8 cellular contexts compared by ENCODE assay signal in the genomic region with DNA sequence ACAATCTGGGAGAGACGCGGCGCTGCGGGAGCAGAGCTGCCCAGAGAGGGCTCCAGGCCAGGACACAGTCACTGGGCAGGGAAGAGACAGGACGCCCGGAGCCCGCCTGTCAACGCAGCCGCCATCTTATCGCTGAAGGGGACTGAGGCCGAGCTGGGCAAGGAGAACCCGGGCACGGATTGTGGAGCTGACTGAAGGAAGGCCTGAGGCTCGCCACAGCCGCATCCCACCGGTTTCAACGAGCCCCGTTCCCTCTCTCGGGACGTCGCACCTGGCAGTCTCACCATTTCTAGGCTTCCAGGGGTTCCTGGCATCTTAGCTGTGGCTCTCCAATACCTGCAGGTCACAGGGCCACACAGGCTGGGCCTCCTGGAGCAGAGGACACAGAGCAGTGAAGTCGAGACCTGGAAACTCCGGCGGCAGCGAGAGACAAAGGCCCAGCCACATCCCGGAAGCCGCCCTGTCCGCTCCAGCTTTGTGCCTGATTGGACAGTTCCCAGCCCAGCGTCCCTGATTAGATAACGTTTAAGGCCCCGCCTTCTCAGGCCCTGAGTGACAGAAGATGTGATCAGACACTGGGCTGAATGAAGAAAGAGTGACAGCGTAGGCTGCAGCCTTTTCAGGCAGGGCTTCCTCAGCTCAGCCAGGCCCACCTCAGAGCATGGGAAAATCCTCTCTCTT. TPM values are rescaled to one million over a fixed set of nuclear protein-coding genes. Genes with fewer than 3 reads are reported as not detected.
DNase-seq lines count a peak whose midpoint lies in the region; ATAC-seq and TF ChIP-seq lines count a peak whose summit lies in the region.

A gene (minus strand): TSS at position 431 of the 681 bp plus-strand sequence. CDS start 117 bp downstream, at position 314.

- peaks cover 0 to 34% (median 10%) of the 10 kb centered on the region in 4 donors for H3K4me1 ChIP-seq in Peyer's patch

- H3K36me3 Mint-ChIP-seq in Calu3 (ENCODE audit: insufficient read depth, unreplicated experiment) (peaks cover 30% of the 10 kb centered on the region), naive B cell (peaks cover 3 to 8% of the 10 kb centered on the region in 2 donors)
- peaks cover 31% of the 10 kb centered on the region for H3K36me3 Mint-ChIP-seq in activated T-helper 1 cell treated with anti-CD3 and anti-CD28 coated beads, Interleukin-12 subunit alpha, Interleukin-12 subunit beta, Interleukin-2, Interleukin-4 antibody, amounts not matched to agents 30 ng/mL and 10 ng/mL and 1 ng/mL, durations not matched to agents 14 hours and 24 hours and 36 hours (ENCODE audit: low read depth)
- H3K36me3 Mint-ChIP-seq in stimulated activated memory B cell treated with anti-CD40 and anti-IgM and Interleukin-4, amounts not matched to agents 10 μg/mL and 1 μg/mL and 100 μg/mL, for 72 hours = peaks cover 11% of the 10 kb centered on the region

- CTCF ChIA-PET in Calu3 (lab: Charles Lee) = interaction anchor here (1.1 kb wide), 1 partner anchor 12 kb away, joined by 3 read pairs; no protein-coding TSS in a partner anchor

- intact Hi-C loops in Calu3 (cut with micrococcal nuclease; ENCODE audit: unreplicated experiment) = no loop called here
- intact Hi-C loops in activated T-helper 1 cell treated with anti-CD3 and anti-CD28 coated beads, Interleukin-12 subunit alpha, Interleukin-12 subunit beta, Interleukin-2, Interleukin-4 antibody, amounts not matched to agents 30 ng/mL and 10 ng/mL and 1 ng/mL, durations not matched to agents 14 hours and 24 hours and 36 hours (cut with micrococcal nuclease) = loop anchor here (1.0 to 10.0 kb wide), 9 partner anchors 121 to 1628 kb away; a partner anchor contains a TSS

- TF ChIP-seq CTCF in Calu3 (IDR thresholded peaks at IDR 0.05; ENCODE audit: unreplicated experiment) (no peak), Peyer's patch (IDR thresholded peaks at IDR 0.05) (no peak)

- H3K27ac Mint-ChIP-seq in Calu3 (ENCODE audit: unreplicated experiment) (peak within 1 kb of the TSS; percentile 83), naive B cell (peak within 1 kb of the TSS; percentile 97 to 99 (median 99))
- H3K27ac Mint-ChIP-seq in activated T-helper 1 cell treated with anti-CD3 and anti-CD28 coated beads, Interleukin-12 subunit alpha, Interleukin-12 subunit beta, Interleukin-2, Interleukin-4 antibody, amounts not matched to agents 30 ng/mL and 10 ng/mL and 1 ng/mL, durations not matched to agents 14 hours and 24 hours and 36 hours = peak within 1 kb of the TSS; percentile 96
- H3K27ac Mint-ChIP-seq in stimulated activated memory B cell treated with anti-CD40 and anti-IgM and Interleukin-4, amounts not matched to agents 10 μg/mL and 1 μg/mL and 100 μg/mL, for 72 hours = peak within 1 kb of the TSS; percentile 94

- H3K4me3 Mint-ChIP-seq in Calu3 (ENCODE audit: low read depth, unreplicated experiment) (peak within 1 kb of the TSS; percentile 80), naive B cell (peak within 1 kb of the TSS; percentile 96 to 100 (median 99))
- peak within 1 kb of the TSS; percentile 97 for H3K4me3 Mint-ChIP-seq in activated T-helper 1 cell treated with anti-CD3 and anti-CD28 coated beads, Interleukin-12 subunit alpha, Interleukin-12 subunit beta, Interleukin-2, Interleukin-4 antibody, amounts not matched to agents 30 ng/mL and 10 ng/mL and 1 ng/mL, durations not matched to agents 14 hours and 24 hours and 36 hours
- H3K4me3 Mint-ChIP-seq in stimulated activated memory B cell treated with anti-CD40 and anti-IgM and Interleukin-4, amounts not matched to agents 10 μg/mL and 1 μg/mL and 100 μg/mL, for 72 hours = peak within 1 kb of the TSS; percentile 97

- no peaks in the 10 kb centered on the region for H3K27me3 ChIP-seq in Peyer's patch

- peak; percentile 98 for ATAC-seq in GM21381 (IDR thresholded peaks at IDR 0.05; ENCODE audit: unreplicated experiment)
- ATAC-seq in naive B cell (ENCODE audit: low read depth in 2 of 2) = peak; percentile 93 to 95
- peak; percentile 99 for ATAC-seq in stimulated activated memory B cell treated with anti-CD40 and anti-IgM and Interleukin-4, amounts not matched to agents 10 μg/mL and 1 μg/mL and 100 μg/mL, for 72 hours

- peaks cover 0 to 4% (median 0%) of the 10 kb centered on the region in 3 donors for H3K36me3 ChIP-seq in Peyer's patch

- DNase-seq in Calu3 = peak; percentile 83
- peak in 66 of 76 experiments; percentile 2 to 90 (median 68) for DNase-seq in HUDEP-2 (lab: John Stamatoyannopoulos, UW; ENCODE audit: unreplicated experiment in 76 of 76)
- DNase-seq in Peyer's patch = peak; percentile 95 to 99 (median 97)
- DNase-seq in activated T-helper 1 cell treated with anti-CD3 and anti-CD28 coated beads, Interleukin-12 subunit alpha, Interleukin-12 subunit beta, Interleukin-2, Interleukin-4 antibody, amounts not matched to agents 30 ng/mL and 10 ng/mL and 1 ng/mL, durations not matched to agents 14 hours and 24 hours and 36 hours (ENCODE audit: low spot score) = peak; percentile 88
- peak; percentile 96 for DNase-seq in fibroblast of gingiva (ENCODE audit: low read depth)
- DNase-seq in naive B cell = peak; percentile 90

- H3K27ac ChIP-seq in Peyer's patch = peak within 1 kb of the TSS; percentile 88 to 98 (median 94)

- H3K4me1 Mint-ChIP-seq in Calu3 (ENCODE audit: low read depth, unreplicated experiment) = no peaks in the 10 kb centered on the region
- peaks cover 9% of the 10 kb centered on the region for H3K4me1 Mint-ChIP-seq in activated T-helper 1 cell treated with anti-CD3 and anti-CD28 coated beads, Interleukin-12 subunit alpha, Interleukin-12 subunit beta, Interleukin-2, Interleukin-4 antibody, amounts not matched to agents 30 ng/mL and 10 ng/mL and 1 ng/mL, durations not matched to agents 14 hours and 24 hours and 36 hours (ENCODE audit: low read depth)
- H3K4me1 Mint-ChIP-seq in naive B cell = peaks cover 16 to 55% (median 29%) of the 10 kb centered on the region in 3 donors
- H3K4me1 Mint-ChIP-seq in stimulated activated memory B cell treated with anti-CD40 and anti-IgM and Interleukin-4, amounts not matched to agents 10 μg/mL and 1 μg/mL and 100 μg/mL, for 72 hours = peaks cover 31% of the 10 kb centered on the region

- no peaks in the 10 kb centered on the region for H3K27me3 Mint-ChIP-seq in Calu3 (ENCODE audit: unreplicated experiment)
- no peaks in the 10 kb centered on the region for H3K27me3 Mint-ChIP-seq in activated T-helper 1 cell treated with anti-CD3 and anti-CD28 coated beads, Interleukin-12 subunit alpha, Interleukin-12 subunit beta, Interleukin-2, Interleukin-4 antibody, amounts not matched to agents 30 ng/mL and 10 ng/mL and 1 ng/mL, durations not matched to agents 14 hours and 24 hours and 36 hours (ENCODE audit: insufficient read depth)
- no peaks in the 10 kb centered on the region for H3K27me3 Mint-ChIP-seq in naive B cell
- no peaks in the 10 kb centered on the region for H3K27me3 Mint-ChIP-seq in stimulated activated memory B cell treated with anti-CD40 and anti-IgM and Interleukin-4, amounts not matched to agents 10 μg/mL and 1 μg/mL and 100 μg/mL, for 72 hours

- TF ChIP-seq POLR2A in Peyer's patch (IDR thresholded peaks at IDR 0.05) = peak; percentile 95 to 97

- H3K4me3 ChIP-seq in Peyer's patch = peak within 1 kb of the TSS; percentile 67 to 90 (median 72)

- BruUV-seq in Calu3 (replicated peaks; lab: Mats Ljungman, UMichigan) = TSS peak; percentile 34

- H3K9me3 Mint-ChIP-seq in Calu3 (ENCODE audit: low read depth, unreplicated experiment) (peaks cover 7% of the 10 kb centered on the region), naive B cell (peaks cover 0 to 4% (median 0%) of the 10 kb centered on the region in 7 donors)
- peaks cover 41% of the 10 kb centered on the region for H3K9me3 Mint-ChIP-seq in activated T-helper 1 cell treated with anti-CD3 and anti-CD28 coated beads, Interleukin-12 subunit alpha, Interleukin-12 subunit beta, Interleukin-2, Interleukin-4 antibody, amounts not matched to agents 30 ng/mL and 10 ng/mL and 1 ng/mL, durations not matched to agents 14 hours and 24 hours and 36 hours
- H3K9me3 Mint-ChIP-seq in stimulated activated memory B cell treated with anti-CD40 and anti-IgM and Interleukin-4, amounts not matched to agents 10 μg/mL and 1 μg/mL and 100 μg/mL, for 72 hours = no peaks in the 10 kb centered on the region

- H3K9me3 ChIP-seq in Peyer's patch = no peaks in the 10 kb centered on the region

RNA-seq across cellular contexts. Expression of the gene that starts here (rescaled TPM):
- total RNA-seq in Calu3 (2022) (18.4 and 19.0 TPM in 2 replicates), Peyer's patch (100 to 1,000 TPM; 171 to 214 (median 193) TPM)
- 20.5 and 22.4 TPM in 2 replicates for total RNA-seq in activated T-helper 1 cell treated with anti-CD3 and anti-CD28 coated beads, Interleukin-12 subunit alpha, Interleukin-12 subunit beta, Interleukin-2, Interleukin-4 antibody, amounts not matched to agents 30 ng/mL and 10 ng/mL and 1 ng/mL, durations not matched to agents 14 hours and 24 hours and 36 hours
- 10 to 100 TPM; 17.6 to 48.5 (median 40.6) TPM for polyA plus RNA-seq in naive B cell (ENCODE audit: low read depth in 6 of 6)

Comparison
In these comparisons a context has a peak if more than half of its experiments do, and no peak if none do; other contexts are left out.
1. Peak in every context shown above with its lines: DNase-seq, ATAC-seq, H3K4me3 ChIP-seq and H3K27ac ChIP-seq.